11 cellular contexts compared by ENCODE assay signal in the genomic region with DNA sequence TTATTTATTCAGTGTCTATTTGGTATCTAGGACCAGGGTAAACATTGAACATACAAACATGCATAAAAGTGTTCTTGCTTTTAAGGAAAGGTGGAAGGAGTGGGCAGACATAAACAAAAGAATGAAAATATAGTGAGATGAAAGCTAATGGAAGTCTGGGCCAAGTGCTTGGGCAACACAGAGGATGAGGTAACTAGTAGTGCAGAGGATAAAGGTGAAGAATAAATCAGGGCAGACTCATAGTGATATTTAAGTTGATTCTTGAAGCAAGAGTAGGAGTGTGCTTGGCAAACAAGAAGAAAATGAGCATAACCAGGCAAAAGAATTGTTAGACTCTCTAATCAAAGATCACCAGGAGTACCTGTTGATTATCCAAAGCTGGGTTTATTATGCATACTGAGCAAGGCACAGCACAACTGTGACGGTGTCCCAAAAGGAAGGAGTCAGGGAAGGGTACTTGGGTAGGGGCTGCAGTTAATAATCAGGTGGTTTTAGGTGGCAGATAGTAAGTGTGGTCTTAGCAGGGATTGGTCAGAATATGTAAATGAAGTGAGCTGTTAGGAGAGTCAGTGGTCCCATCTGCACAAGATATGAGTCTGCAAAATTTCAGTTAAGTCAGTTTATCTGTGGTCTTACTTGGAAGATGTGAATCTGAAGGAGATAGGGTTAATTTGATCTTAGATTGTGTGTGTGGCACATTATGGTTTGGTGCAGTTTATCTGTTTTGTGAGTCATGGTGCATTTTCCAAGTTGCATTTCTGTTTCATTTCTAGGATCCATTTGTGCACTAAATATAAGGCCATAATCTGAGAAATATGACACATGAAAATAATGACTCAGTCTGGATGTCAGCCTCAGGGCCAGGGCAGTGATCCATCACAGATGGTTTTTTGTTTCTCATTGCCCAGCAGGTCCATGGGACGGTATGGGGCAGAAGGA. TPM values are rescaled to one million over a fixed set of nuclear protein-coding genes. Genes with fewer than 3 reads are reported as not detected.
A peak's percentile ranks its signal among the peaks of the same experiment; 100 is the strongest.
DNase-seq lines count a peak whose midpoint lies in the region; ATAC-seq, FAIRE-seq and TF ChIP-seq lines count a peak whose summit lies in the region.
"Had no signal": no experiment of that assay in that cellular context is flagged by ENCODE, and none has a peak within 500 bp of the region (broad histone marks: within the 10 kb centered on the region; RNA-seq: fewer than 3 reads in every experiment).

No MANE protein-coding gene starts in this region.

- H3K36me3 ChIP-seq in K562 (ENCODE audit: control insufficient read depth, insufficient read depth, low read length) = no peaks in the 10 kb centered on the region
- no peaks in the 10 kb centered on the region for H3K36me3 ChIP-seq in left lung
- H3K36me3 ChIP-seq: thoracic aorta had no signal

- no peak for FAIRE-seq in K562 (lab: Jason Lieb, UNC)

- no peak overlapping the region for H3K27ac Mint-ChIP-seq in nephron progenitor cell
- H3K27ac Mint-ChIP-seq: memory B cell had no signal

- DNase-seq in AG09319 (ENCODE audit: extremely low read depth, low read depth) = peak; percentile 42
- peak; percentile 71 for DNase-seq in HS-27A (ENCODE audit: low read depth)
- DNase-seq in K562 (ENCODE audit: extremely low read depth in 1 of 4, low spot score in 3 of 4) = no peak
- no peak for DNase-seq in left lung
- no peak for DNase-seq in NCI-H2227 treated with DMSO at 0.1 percent for 48 hours (lab: John Stamatoyannopoulos, UW)
- DNase-seq in GM13976 (ENCODE audit: low spot score) = no peak
- no peak for DNase-seq in NCI-H2081 (lab: John Stamatoyannopoulos, UW)
- no peak for DNase-seq in nephron progenitor cell

- H3K4me3 ChIP-seq in K562 (no peak overlapping the region), left lung (no peak overlapping the region)
- H3K4me3 ChIP-seq: coronary artery, thoracic aorta had no signal

- H3K9me1 ChIP-seq in K562 (ENCODE audit: control insufficient read depth, insufficient read depth, low read length) = no peaks in the 10 kb centered on the region

- H3K9me3 ChIP-seq in K562 (replicated peaks; ENCODE audit: control insufficient read depth, insufficient read depth, low read depth, low read length) (no peaks in the 10 kb centered on the region), left lung (no peaks in the 10 kb centered on the region)
- H3K9me3 ChIP-seq: thoracic aorta had no signal

- H3K27me3 ChIP-seq in K562 (ENCODE audit: control insufficient read depth in 2 of 2, insufficient read depth in 2 of 2, low read length in 2 of 2) = no peaks in the 10 kb centered on the region
- H3K27me3 ChIP-seq in left lung = no peaks in the 10 kb centered on the region

- H3K79me2 ChIP-seq in K562 (ENCODE audit: control insufficient read depth, insufficient read depth, low read length) = no peaks in the 10 kb centered on the region

- in situ Hi-C loops in K562 (cut with MboI) = no loop called here
- in situ Hi-C loops in GM13976 (cut with MboI; ENCODE audit: low sequenced_read_pairs, unreplicated experiment) = no loop called here

- CTCF ChIA-PET in K562 (lab: Yijun Ruan, JAX; ENCODE audit: low intra/inter-chr PET ratio) = no interaction called here

- POLR2A ChIA-PET in K562 (lab: Yijun Ruan, JAX) = no interaction called here

- no peak overlapping the region for H3K4me2 ChIP-seq in K562 (ENCODE audit: insufficient read depth, low read length)

- TF ChIP-seq POLR2A in K562 (conservative IDR thresholded peaks at IDR 0.05) = no peak

- TF ChIP-seq RAD21 in K562 (CRISPR knock-in tag; conservative IDR thresholded peaks at IDR 0.05 in 1 of 2, IDR thresholded peaks at IDR 0.05 in 1 of 2) = no peak

- no peaks in the 10 kb centered on the region for H3K36me3 Mint-ChIP-seq in nephron progenitor cell (ENCODE audit: low read depth)

- no peak overlapping the region for H3K9ac ChIP-seq in K562 (ENCODE audit: insufficient read depth in 1 of 2, low read depth in 2 of 2, low read length in 2 of 2)

- H3K4me1 Mint-ChIP-seq in nephron progenitor cell = no peaks in the 10 kb centered on the region

- H3K27ac ChIP-seq in K562 (ENCODE audit: extremely low read depth, low read depth, low read length) = no peak overlapping the region
- no peak overlapping the region for H3K27ac ChIP-seq in left lung
- H3K27ac ChIP-seq: thoracic aorta had no signal

- H3K4me3 Mint-ChIP-seq in nephron progenitor cell = no peak overlapping the region
- H3K4me3 Mint-ChIP-seq: memory B cell had no signal

- no peak for TF ChIP-seq CTCF in AG09319 (IDR thresholded peaks at IDR 0.05; ENCODE audit: low read depth, low read length)
- no peak for TF ChIP-seq CTCF in K562 (IDR thresholded peaks at IDR 0.05 in 2 of 3, conservative IDR thresholded peaks at IDR 0.05 in 1 of 3; ENCODE audit: insufficient read depth in 2 of 3, low read depth in 1 of 3, low read length in 3 of 3)
- no peak for TF ChIP-seq CTCF in left lung (IDR thresholded peaks at IDR 0.05)
- TF ChIP-seq CTCF in GM13976 (IDR thresholded peaks at IDR 0.05; ENCODE audit: borderline replicate concordance, control extremely low read depth, extremely low read depth, insufficient read depth, missing control alignments) = no peak
- no peak for TF ChIP-seq CTCF in nephron progenitor cell (IDR thresholded peaks at IDR 0.05)

- 7% methylated on average over 2 of the region's 2 CpGs for WGBS in K562 (ENCODE audit: insufficient coverage, low coverage, missing lambda C conversion rate)

- H3K27me3 Mint-ChIP-seq in nephron progenitor cell (ENCODE audit: low read depth, poor library complexity) = peaks cover 5% of the 10 kb centered on the region
- H3K27me3 Mint-ChIP-seq: memory B cell had no signal

- no peak overlapping the region for H2AFZ ChIP-seq in K562 (ENCODE audit: low read depth, low read length)

- TF ChIP-seq EP300 in K562 (IDR thresholded peaks at IDR 0.05; ENCODE audit: low read length) = no peak

- ATAC-seq in K562 (no peak), left lung (peak; percentile 15)

- intact Hi-C loops in K562 (cut with micrococcal nuclease) (no loop called here), left lung (cut with DNase I) (no loop called here)

- peaks cover 8% of the 10 kb centered on the region for H3K9me3 Mint-ChIP-seq in nephron progenitor cell

- H4K20me1 ChIP-seq in K562 (replicated peaks; ENCODE audit: control insufficient read depth, insufficient read depth, low read length) = no peaks in the 10 kb centered on the region

- H3K4me1 ChIP-seq in K562 (replicated peaks in 1 of 2; ENCODE audit: control insufficient read depth in 2 of 2, insufficient read depth in 2 of 2, low read length in 2 of 2) (no peaks in the 10 kb centered on the region; a peak in 1 of 5 replicates), left lung (peaks cover 0 to 4% of the 10 kb centered on the region in 2 donors)

- no TSS peak for BruUV-seq in K562 (replicated peaks; lab: Mats Ljungman, UMichigan)

TF ChIP-seq in K562, 482 proteins besides CTCF, POLR2A, EP300 and RAD21:
- TF ChIP-seq ESRRA (IDR thresholded peaks at IDR 0.05; ENCODE audit: borderline replicate concordance, low read depth) (no peak), FOSL1 (tag; conservative IDR thresholded peaks at IDR 0.05) (peak; percentile 69), MAFG (tag; conservative IDR thresholded peaks at IDR 0.05) (peak; percentile 19; the same call in 1 of the 2 replicates)

RNA-seq across cellular contexts. Expression of a gene that starts 30.6 kb away (rescaled TPM):
- total RNA-seq in K562 (2011; cell fraction: chromatin; rRNA removed; ENCODE audit: low replicate concordance) = 31.5 and 80.4 TPM in 2 replicates
- total RNA-seq in K562 (2011; cell fraction: nucleolus; rRNA removed) = 20.5 and 28.6 TPM in 2 replicates
- total RNA-seq in K562 (2011; cell fraction: nucleoplasm; rRNA removed) = 35.2 and 42.7 TPM in 2 replicates
- total RNA-seq in K562 (2014; rRNA removed) (43.2 and 49.0 TPM in 2 replicates), K562 (2014; rRNA removed; fragmentation: Illumina TruSeq; extraction: Trizol) (75.9 and 91.9 TPM in 2 replicates), K562 (2015; rRNA removed; fragmentation: Illumina TruSeq; extraction: Trizol) (58.9 and 64.7 TPM in 2 replicates), K562 (2021) (59.5 and 61.8 TPM in 2 replicates), left lung (10 to 100 TPM; 96.1 to 96.4 TPM)
- polyA plus RNA-seq in K562 (2011; rRNA removed) (113 and 119 TPM in 2 replicates), K562 (2014; fragmentation: Illumina TruSeq; extraction: Trizol) (81.8 and 94.3 TPM in 2 replicates), K562 (2014; fragmentation: Nextera tagmentation; extraction: Ambion mirVana) (100 to 1,000 TPM; 109 TPM), K562 (2014; rRNA removed) (60.7 and 63.1 TPM in 2 replicates)
- 37.4 and 69.9 TPM in 2 replicates for polyA plus RNA-seq in K562 (2011; cell fraction: cytosol; rRNA removed)
- 30.8 and 48.8 TPM in 2 replicates for polyA plus RNA-seq in K562 (2011; cell fraction: nucleus; rRNA removed)
- 62.0 and 83.0 TPM in 2 replicates for polyA plus RNA-seq in K562 (2012)
- polyA minus RNA-seq in K562 (2011; rRNA and poly(A)+ RNA removed) = 90.9 and 117 TPM in 2 replicates
- polyA minus RNA-seq in K562 (2011; cell fraction: cytosol; rRNA and poly(A)+ RNA removed) = 20.3 and 22.8 TPM in 2 replicates
- polyA minus RNA-seq in K562 (2011; cell fraction: nucleus; rRNA and poly(A)+ RNA removed) = 57.8 and 99.0 TPM in 2 replicates

RNA-seq across cellular contexts. Expression of a gene that starts 46.7 kb away (rescaled TPM):
- 13.1 and 31.6 TPM in 2 replicates for total RNA-seq in K562 (2011; cell fraction: chromatin; rRNA removed; ENCODE audit: low replicate concordance)
- total RNA-seq in K562 (2011; cell fraction: nucleolus; rRNA removed) = 6.7 and 8.3 TPM in 2 replicates
- total RNA-seq in K562 (2011; cell fraction: nucleoplasm; rRNA removed) = 16.2 and 18.0 TPM in 2 replicates
- total RNA-seq in K562 (2014; rRNA removed) = 38.0 and 40.2 TPM in 2 replicates
- 36.9 and 41.2 TPM in 2 replicates for total RNA-seq in K562 (2014; rRNA removed; fragmentation: Illumina TruSeq; extraction: Trizol)
- 35.4 and 36.0 TPM in 2 replicates for total RNA-seq in K562 (2015; rRNA removed; fragmentation: Illumina TruSeq; extraction: Trizol)
- total RNA-seq in K562 (2021) = 28.9 and 29.4 TPM in 2 replicates
- polyA plus RNA-seq in K562 (2011; rRNA removed) = 57.8 and 67.8 TPM in 2 replicates
- polyA plus RNA-seq in K562 (2011; cell fraction: cytosol; rRNA removed) = 26.6 and 49.6 TPM in 2 replicates
- polyA plus RNA-seq in K562 (2011; cell fraction: nucleus; rRNA removed) = 14.5 and 23.0 TPM in 2 replicates
- 29.4 and 32.4 TPM in 2 replicates for polyA plus RNA-seq in K562 (2012)
- 38.5 and 51.0 TPM in 2 replicates for polyA plus RNA-seq in K562 (2014; fragmentation: Illumina TruSeq; extraction: Trizol)
- polyA plus RNA-seq in K562 (2014; fragmentation: Nextera tagmentation; extraction: Ambion mirVana) = 10 to 100 TPM; 10.7 to 13.9 TPM
- 45.3 and 46.7 TPM in 2 replicates for polyA plus RNA-seq in K562 (2014; rRNA removed)
- 32.3 and 38.1 TPM in 2 replicates for polyA minus RNA-seq in K562 (2011; rRNA and poly(A)+ RNA removed)
- 14.6 and 14.9 TPM in 2 replicates for polyA minus RNA-seq in K562 (2011; cell fraction: cytosol; rRNA and poly(A)+ RNA removed)
- 11.2 and 16.2 TPM in 2 replicates for polyA minus RNA-seq in K562 (2011; cell fraction: nucleus; rRNA and poly(A)+ RNA removed)
- total RNA-seq in left lung = 10 to 100 TPM; 20.8 to 24.0 TPM

Comparison
In these comparisons a context has a peak if more than half of its experiments do, and no peak if none do; other contexts are left out.
1. DNase-seq: peak in AG09319 (single experiment) and HS-27A (single experiment); none in K562 (0 of 4), left lung (0 of 2), NCI-H2227 treated with DMSO at 0.1 percent for 48 hours (single experiment), GM13976 (single experiment), NCI-H2081 (0 of 2) and nephron progenitor cell (single experiment).